ENCODE assay signal across 8 cellular contexts in the genomic region with DNA sequence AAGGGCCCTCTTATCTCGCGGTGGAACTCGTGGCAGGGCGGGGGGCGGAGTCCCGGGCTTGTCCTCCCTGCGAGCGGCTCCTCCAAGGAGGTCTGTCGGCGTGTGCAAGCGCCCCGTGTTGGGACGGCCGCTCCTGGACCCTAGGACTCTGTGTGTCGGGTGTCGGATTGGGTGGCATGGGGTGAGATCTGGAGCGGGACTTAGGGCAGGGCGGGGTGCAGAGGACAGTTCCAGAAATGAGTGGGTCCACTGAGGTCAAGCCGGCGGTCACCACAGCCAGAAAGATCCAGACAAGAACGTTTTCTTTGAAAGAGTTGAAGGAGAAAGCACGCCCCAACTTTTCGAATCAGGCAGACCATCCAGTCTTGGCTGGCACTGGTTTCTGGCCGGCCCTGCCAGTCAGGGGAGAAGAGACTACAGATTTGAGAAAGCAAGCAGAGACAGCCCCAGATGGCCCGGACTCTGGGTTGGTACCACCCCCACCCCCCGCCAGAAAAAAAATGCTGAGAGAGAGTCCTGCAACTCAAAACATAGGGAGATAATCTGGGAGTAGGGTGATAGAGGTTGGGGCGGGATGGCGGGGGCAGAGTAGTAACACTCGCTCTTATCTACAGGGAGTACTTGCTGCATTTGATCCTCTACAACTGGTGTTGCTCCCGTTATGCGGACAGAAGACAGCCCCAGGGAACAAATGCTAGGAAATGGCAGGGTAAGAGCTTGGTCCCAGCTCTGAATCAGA. TPM values are rescaled to one million over a fixed set of nuclear protein-coding genes. Genes with fewer than 3 reads are reported as not detected.
DNase-seq lines count a peak whose midpoint lies in the region; ATAC-seq, FAIRE-seq and TF ChIP-seq lines count a peak whose summit lies in the region.

No MANE protein-coding gene starts in this region.

- H3K27me3 Mint-ChIP-seq in activated naive CD4-positive, alpha-beta T cell treated with anti-CD3 and anti-CD28 coated beads for 36 hours (ENCODE audit: low read depth) = no peaks in the 10 kb centered on the region

- H3K27me3 ChIP-seq in SJCRH30 (no peaks in the 10 kb centered on the region), skeletal muscle satellite cell (ENCODE audit: control insufficient read depth, insufficient read depth, low read length) (no peaks in the 10 kb centered on the region)

- no peaks in the 10 kb centered on the region for H3K9me3 Mint-ChIP-seq in activated naive CD4-positive, alpha-beta T cell treated with anti-CD3 and anti-CD28 coated beads for 36 hours

- H3K4me3 Mint-ChIP-seq in activated naive CD4-positive, alpha-beta T cell treated with anti-CD3 and anti-CD28 coated beads for 36 hours = peak overlapping the region; percentile 96

- H3K36me3 Mint-ChIP-seq in activated naive CD4-positive, alpha-beta T cell treated with anti-CD3 and anti-CD28 coated beads for 36 hours (ENCODE audit: low read depth) = peaks cover 62% of the 10 kb centered on the region

- intact Hi-C loops in activated naive CD4-positive, alpha-beta T cell treated with anti-CD3 and anti-CD28 coated beads for 36 hours (cut with micrococcal nuclease) = loop anchor here (1.0 to 10.0 kb wide), 5 partner anchors 22 to 1662 kb away; partner anchors contain the start of genes GNAI2, MANF and WDR82

- H3K4me1 ChIP-seq in SJCRH30 = peaks cover 3% of the 10 kb centered on the region
- H3K4me1 ChIP-seq in skeletal muscle satellite cell (ENCODE audit: control insufficient read depth, insufficient read depth, low read length) = peaks cover 23% of the 10 kb centered on the region

- H3K9me3 ChIP-seq in SJCRH30 (replicated peaks) = no peaks in the 10 kb centered on the region
- no peaks in the 10 kb centered on the region for H3K9me3 ChIP-seq in skeletal muscle satellite cell (replicated peaks; ENCODE audit: low read length)

- CTCF ChIA-PET in activated naive CD4-positive, alpha-beta T cell treated with anti-CD3 and anti-CD28 coated beads for 36 hours (lab: Charles Lee) = interaction anchor here (0.7 to 13.4 kb wide), 15 partner anchors 8 to 775 kb away, joined by 3 to 376 read pairs (median 6); partner anchors contain the start of genes C3orf18 and HEMK1

- peak overlapping the region; percentile 66; the same call in 1 of the 2 replicates for H3K27ac ChIP-seq in SJCRH30

- peak overlapping the region; percentile 99 for H3K27ac Mint-ChIP-seq in activated naive CD4-positive, alpha-beta T cell treated with anti-CD3 and anti-CD28 coated beads for 36 hours

- peak; percentile 51 for DNase-seq in activated naive CD4-positive, alpha-beta T cell treated with anti-CD3 and anti-CD28 coated beads for 36 hours
- DNase-seq in activated naive CD4-positive, alpha-beta T cell (lab: John Stamatoyannopoulos, UW) = no peak
- DNase-seq in SJCRH30 (peak in 1 of 2 experiments; percentile 28), fibroblast of mammary gland (ENCODE audit: low read depth) (no peak), frontal cortex (ENCODE audit: low spot score in 2 of 2) (no peak), NCI-H510A (lab: John Stamatoyannopoulos, UW) (no peak)

- H3K36me3 ChIP-seq in SJCRH30 (no peaks in the 10 kb centered on the region; the same call in 1 of the 2 replicates), skeletal muscle satellite cell (ENCODE audit: insufficient read depth, low read length) (no peaks in the 10 kb centered on the region)

- no peak for ATAC-seq in GM18502 (IDR thresholded peaks at IDR 0.05; ENCODE audit: poor library complexity, unreplicated experiment)

- TF ChIP-seq CTCF in fibroblast of mammary gland (conservative IDR thresholded peaks at IDR 0.05; ENCODE audit: control insufficient read depth, insufficient read depth, low read depth, low read length) = no peak

- H3K4me2 ChIP-seq in skeletal muscle satellite cell (ENCODE audit: low read length) = peak overlapping the region; percentile 99

- H3K4me3 ChIP-seq in SJCRH30 (peak overlapping the region; percentile 69), fibroblast of mammary gland (ENCODE audit: control insufficient read depth, low read depth, low read length) (peak overlapping the region; percentile 50), skeletal muscle satellite cell (ENCODE audit: low read length) (peak overlapping the region; percentile 81)

- no peak for FAIRE-seq in frontal cortex (lab: Jason Lieb, UNC)

- H3K4me1 Mint-ChIP-seq in activated naive CD4-positive, alpha-beta T cell treated with anti-CD3 and anti-CD28 coated beads for 36 hours (ENCODE audit: low read depth) = peaks cover 33% of the 10 kb centered on the region

- peak overlapping the region; percentile 75 for H3K9ac ChIP-seq in skeletal muscle satellite cell (ENCODE audit: low read depth, low read length)

RNA-seq across cellular contexts. Expression of gene CISH, which starts 0.8 kb away (rescaled TPM):
- total RNA-seq in activated naive CD4-positive, alpha-beta T cell treated with anti-CD3 and anti-CD28 coated beads for 36 hours = 100 to 1,000 TPM; 136 to 138 TPM
- total RNA-seq in SJCRH30 (2014; rRNA removed; shearing (Covaris generic)) = 8.4 and 8.6 TPM in 2 replicates
- 0.44 and 0.76 TPM in 2 replicates for total RNA-seq in skeletal muscle satellite cell (2012; rRNA removed)
- total RNA-seq in frontal cortex = 0.41 TPM

RNA-seq across cellular contexts. Expression of gene MAPKAPK3, which starts 4.5 kb away (rescaled TPM):
- 100 to 1,000 TPM; 105 to 106 TPM for total RNA-seq in activated naive CD4-positive, alpha-beta T cell treated with anti-CD3 and anti-CD28 coated beads for 36 hours
- 24.1 and 24.2 TPM in 2 replicates for total RNA-seq in SJCRH30 (2014; rRNA removed; shearing (Covaris generic))
- 107 and 123 TPM in 2 replicates for total RNA-seq in skeletal muscle satellite cell (2012; rRNA removed)
- total RNA-seq in frontal cortex = 2.9 TPM

RNA-seq across cellular contexts. Expression of gene HEMK1, which starts 43.1 kb away (rescaled TPM):
- 10 to 100 TPM; 27.0 to 30.4 TPM for total RNA-seq in activated naive CD4-positive, alpha-beta T cell treated with anti-CD3 and anti-CD28 coated beads for 36 hours
- 6.2 and 6.3 TPM in 2 replicates for total RNA-seq in SJCRH30 (2014; rRNA removed; shearing (Covaris generic))
- 9.6 and 9.9 TPM in 2 replicates for total RNA-seq in skeletal muscle satellite cell (2012; rRNA removed)
- total RNA-seq in frontal cortex = 4.5 TPM

RNA-seq across cellular contexts. Expression of gene C3orf18, which starts 44.9 kb away (rescaled TPM):
- 1 to 10 TPM; 3.1 to 3.8 TPM for total RNA-seq in activated naive CD4-positive, alpha-beta T cell treated with anti-CD3 and anti-CD28 coated beads for 36 hours
- total RNA-seq in SJCRH30 (2014; rRNA removed; shearing (Covaris generic)) = 1.1 and 2.4 TPM in 2 replicates
- total RNA-seq in skeletal muscle satellite cell (2012; rRNA removed) = 6.8 and 7.6 TPM in 2 replicates
- total RNA-seq in frontal cortex = 12.6 TPM

Comparison
In these comparisons a context has a peak if more than half of its experiments do, and no peak if none do; other contexts are left out.
1. RNA of gene CISH, which starts 0.8 kb away (total RNA-seq): 136 to 138 TPM in activated naive CD4-positive, alpha-beta T cell treated with anti-CD3 and anti-CD28 coated beads for 36 hours; 8.4 to 8.6 TPM in SJCRH30 and 0.41 TPM in frontal cortex (single experiment); every median in the first group is over 10 times any median in the second.
2. Peak in every context shown above with its lines, with median percentiles within 50 percentile points of each other: H3K4me3 ChIP-seq.